ENCODE assay signal across 1 cellular context in the genomic region with DNA sequence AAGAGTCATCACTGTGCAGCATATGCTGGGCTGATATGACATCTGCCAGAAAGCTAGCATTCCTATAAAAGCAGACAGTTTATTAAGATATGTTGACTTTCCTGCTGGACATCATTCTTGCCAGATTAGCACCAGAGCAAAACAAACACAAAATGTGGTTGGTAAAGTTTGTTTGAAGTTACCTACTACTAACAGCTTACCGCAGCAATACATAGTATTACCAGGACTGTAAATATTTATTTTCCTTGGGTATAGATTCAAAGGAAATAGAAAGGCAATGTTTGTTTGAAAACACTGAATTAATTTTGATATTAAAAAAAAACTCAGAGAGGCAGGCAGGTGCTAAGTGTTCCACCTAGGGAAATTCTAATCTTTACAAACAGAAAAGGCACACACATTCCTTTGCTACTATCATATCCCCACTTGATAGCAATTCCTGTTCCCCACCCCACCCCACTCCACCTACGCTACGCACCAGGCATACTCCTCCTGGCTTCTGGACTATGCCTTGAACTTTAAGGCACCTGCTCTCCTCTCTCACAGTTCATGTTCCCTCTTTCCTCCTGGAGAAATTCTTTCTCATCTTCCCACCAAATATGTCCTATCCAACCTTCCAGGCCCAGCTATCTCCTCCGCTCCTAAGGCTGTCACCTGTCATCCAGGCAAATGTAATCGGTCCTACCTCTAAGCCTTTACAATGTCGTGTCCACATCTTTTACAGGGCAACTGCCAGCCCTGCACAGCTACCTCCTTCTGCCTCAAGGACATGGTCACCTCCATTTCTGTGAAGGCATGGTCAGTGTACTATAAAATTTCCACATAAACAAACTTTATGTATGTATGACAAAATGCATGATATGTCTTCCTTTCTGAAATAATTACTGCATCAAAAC.
A peak's percentile ranks its signal among the peaks of the same experiment; 100 is the strongest.
TF ChIP-seq lines count a peak whose summit lies in the region.

No MANE protein-coding gene starts in this region.

TF ChIP-seq in HepG2, 621 proteins besides CTCF, POLR2A, EP300 and RAD21 (continued from another document):
- TF ChIP-seq, protein P1, sequence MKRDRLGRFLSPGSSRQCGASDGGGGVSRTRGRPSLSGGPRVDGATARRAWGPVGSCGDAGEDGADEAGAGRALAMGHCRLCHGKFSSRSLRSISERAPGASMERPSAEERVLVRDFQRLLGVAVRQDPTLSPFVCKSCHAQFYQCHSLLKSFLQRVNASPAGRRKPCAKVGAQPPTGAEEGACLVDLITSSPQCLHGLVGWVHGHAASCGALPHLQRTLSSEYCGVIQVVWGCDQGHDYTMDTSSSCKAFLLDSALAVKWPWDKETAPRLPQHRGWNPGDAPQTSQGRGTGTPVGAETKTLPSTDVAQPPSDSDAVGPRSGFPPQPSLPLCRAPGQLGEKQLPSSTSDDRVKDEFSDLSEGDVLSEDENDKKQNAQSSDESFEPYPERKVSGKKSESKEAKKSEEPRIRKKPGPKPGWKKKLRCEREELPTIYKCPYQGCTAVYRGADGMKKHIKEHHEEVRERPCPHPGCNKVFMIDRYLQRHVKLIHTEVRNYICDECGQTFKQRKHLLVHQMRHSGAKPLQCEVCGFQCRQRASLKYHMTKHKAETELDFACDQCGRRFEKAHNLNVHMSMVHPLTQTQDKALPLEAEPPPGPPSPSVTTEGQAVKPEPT (CRISPR knock-in tag; IDR thresholded peaks at IDR 0.05; ENCODE audit: low read depth) = no peak
- no peak for TF ChIP-seq REXO4 (CRISPR knock-in tag; IDR thresholded peaks at IDR 0.05; ENCODE audit: borderline replicate concordance)
- TF ChIP-seq ZNF12 (CRISPR knock-in tag; IDR thresholded peaks at IDR 0.05) = no peak
- no peak for TF ChIP-seq ZFX (CRISPR knock-in tag; IDR thresholded peaks at IDR 0.05; ENCODE audit: low read depth)
- TF ChIP-seq ZNF468 (CRISPR knock-in tag; IDR thresholded peaks at IDR 0.05) = no peak
- TF ChIP-seq, protein P2, sequence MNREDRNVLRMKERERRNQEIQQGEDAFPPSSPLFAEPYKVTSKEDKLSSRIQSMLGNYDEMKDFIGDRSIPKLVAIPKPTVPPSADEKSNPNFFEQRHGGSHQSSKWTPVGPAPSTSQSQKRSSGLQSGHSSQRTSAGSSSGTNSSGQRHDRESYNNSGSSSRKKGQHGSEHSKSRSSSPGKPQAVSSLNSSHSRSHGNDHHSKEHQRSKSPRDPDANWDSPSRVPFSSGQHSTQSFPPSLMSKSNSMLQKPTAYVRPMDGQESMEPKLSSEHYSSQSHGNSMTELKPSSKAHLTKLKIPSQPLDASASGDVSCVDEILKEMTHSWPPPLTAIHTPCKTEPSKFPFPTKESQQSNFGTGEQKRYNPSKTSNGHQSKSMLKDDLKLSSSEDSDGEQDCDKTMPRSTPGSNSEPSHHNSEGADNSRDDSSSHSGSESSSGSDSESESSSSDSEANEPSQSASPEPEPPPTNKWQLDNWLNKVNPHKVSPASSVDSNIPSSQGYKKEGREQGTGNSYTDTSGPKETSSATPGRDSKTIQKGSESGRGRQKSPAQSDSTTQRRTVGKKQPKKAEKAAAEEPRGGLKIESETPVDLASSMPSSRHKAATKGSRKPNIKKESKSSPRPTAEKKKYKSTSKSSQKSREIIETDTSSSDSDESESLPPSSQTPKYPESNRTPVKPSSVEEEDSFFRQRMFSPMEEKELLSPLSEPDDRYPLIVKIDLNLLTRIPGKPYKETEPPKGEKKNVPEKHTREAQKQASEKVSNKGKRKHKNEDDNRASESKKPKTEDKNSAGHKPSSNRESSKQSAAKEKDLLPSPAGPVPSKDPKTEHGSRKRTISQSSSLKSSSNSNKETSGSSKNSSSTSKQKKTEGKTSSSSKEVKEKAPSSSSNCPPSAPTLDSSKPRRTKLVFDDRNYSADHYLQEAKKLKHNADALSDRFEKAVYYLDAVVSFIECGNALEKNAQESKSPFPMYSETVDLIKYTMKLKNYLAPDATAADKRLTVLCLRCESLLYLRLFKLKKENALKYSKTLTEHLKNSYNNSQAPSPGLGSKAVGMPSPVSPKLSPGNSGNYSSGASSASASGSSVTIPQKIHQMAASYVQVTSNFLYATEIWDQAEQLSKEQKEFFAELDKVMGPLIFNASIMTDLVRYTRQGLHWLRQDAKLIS (CRISPR knock-in tag; IDR thresholded peaks at IDR 0.05) = no peak
- peak; percentile 88 for TF ChIP-seq TCF7 (IDR thresholded peaks at IDR 0.05; ENCODE audit: low read depth)
- TF ChIP-seq, protein P3, sequence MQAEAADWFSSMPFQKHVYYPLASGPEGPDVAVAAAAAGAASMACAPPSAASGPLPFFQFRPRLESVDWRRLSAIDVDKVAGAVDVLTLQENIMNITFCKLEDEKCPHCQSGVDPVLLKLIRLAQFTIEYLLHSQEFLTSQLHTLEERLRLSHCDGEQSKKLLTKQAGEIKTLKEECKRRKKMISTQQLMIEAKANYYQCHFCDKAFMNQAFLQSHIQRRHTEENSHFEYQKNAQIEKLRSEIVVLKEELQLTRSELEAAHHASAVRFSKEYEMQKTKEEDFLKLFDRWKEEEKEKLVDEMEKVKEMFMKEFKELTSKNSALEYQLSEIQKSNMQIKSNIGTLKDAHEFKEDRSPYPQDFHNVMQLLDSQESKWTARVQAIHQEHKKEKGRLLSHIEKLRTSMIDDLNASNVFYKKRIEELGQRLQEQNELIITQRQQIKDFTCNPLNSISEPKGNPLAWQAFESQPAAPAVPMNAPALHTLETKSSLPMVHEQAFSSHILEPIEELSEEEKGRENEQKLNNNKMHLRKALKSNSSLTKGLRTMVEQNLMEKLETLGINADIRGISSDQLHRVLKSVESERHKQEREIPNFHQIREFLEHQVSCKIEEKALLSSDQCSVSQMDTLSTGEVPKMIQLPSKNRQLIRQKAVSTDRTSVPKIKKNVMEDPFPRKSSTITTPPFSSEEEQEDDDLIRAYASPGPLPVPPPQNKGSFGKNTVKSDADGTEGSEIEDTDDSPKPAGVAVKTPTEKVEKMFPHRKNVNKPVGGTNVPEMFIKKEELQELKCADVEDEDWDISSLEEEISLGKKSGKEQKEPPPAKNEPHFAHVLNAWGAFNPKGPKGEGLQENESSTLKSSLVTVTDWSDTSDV (CRISPR knock-in tag; IDR thresholded peaks at IDR 0.05) = no peak
- TF ChIP-seq, protein P4, sequence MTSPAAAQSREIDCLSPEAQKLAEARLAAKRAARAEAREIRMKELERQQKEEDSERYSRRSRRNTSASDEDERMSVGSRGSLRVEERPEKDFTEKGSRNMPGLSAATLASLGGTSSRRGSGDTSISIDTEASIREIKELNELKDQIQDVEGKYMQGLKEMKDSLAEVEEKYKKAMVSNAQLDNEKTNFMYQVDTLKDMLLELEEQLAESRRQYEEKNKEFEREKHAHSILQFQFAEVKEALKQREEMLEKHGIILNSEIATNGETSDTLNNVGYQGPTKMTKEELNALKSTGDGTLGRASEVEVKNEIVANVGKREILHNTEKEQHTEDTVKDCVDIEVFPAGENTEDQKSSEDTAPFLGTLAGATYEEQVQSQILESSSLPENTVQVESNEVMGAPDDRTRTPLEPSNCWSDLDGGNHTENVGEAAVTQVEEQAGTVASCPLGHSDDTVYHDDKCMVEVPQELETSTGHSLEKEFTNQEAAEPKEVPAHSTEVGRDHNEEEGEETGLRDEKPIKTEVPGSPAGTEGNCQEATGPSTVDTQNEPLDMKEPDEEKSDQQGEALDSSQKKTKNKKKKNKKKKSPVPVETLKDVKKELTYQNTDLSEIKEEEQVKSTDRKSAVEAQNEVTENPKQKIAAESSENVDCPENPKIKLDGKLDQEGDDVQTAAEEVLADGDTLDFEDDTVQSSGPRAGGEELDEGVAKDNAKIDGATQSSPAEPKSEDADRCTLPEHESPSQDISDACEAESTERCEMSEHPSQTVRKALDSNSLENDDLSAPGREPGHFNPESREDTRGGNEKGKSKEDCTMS (CRISPR knock-in tag; conservative IDR thresholded peaks at IDR 0.05) = no peak
- TF ChIP-seq, protein P5, sequence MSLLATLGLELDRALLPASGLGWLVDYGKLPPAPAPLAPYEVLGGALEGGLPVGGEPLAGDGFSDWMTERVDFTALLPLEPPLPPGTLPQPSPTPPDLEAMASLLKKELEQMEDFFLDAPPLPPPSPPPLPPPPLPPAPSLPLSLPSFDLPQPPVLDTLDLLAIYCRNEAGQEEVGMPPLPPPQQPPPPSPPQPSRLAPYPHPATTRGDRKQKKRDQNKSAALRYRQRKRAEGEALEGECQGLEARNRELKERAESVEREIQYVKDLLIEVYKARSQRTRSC (CRISPR knock-in tag; IDR thresholded peaks at IDR 0.05; ENCODE audit: low read depth) = no peak
